Comparison of ENCODE assay signal across 18 cellular contexts in genomic region chr1:88451856-88452255, GRCh38.
"Had no signal": no experiment of that assay in that cellular context is flagged by ENCODE, and none has a peak within 500 bp of the region (broad histone marks: within the 10 kb centered on the region; RNA-seq: fewer than 3 reads in every experiment).

No MANE protein-coding gene starts in this region.

- DNase-seq: cerebellar nuclear complex; colonic mucosa; effector CD4-positive, alpha-beta T cell; endodermal cell; foreskin keratinocyte; immature natural killer cell; islet precursor cell; kidney glomerular epithelial cell; left ventricle myocardium superior; lower lobe of right lung; mucosa of descending colon; naive B cell; pancreas; right cardiac atrium; spleen; stimulated activated CD4-positive, alpha-beta T cell treated with anti-CD3 and anti-CD28 coated beads, Interleukin-4, amount 100 ng/mL, for 4 hours; stimulated activated naive CD8-positive, alpha-beta T cell treated with anti-CD3 and anti-CD28 coated beads, Interleukin-15, Interleukin-2, amounts not matched to agents 100 U/mL and 50 U/mL, for 24 hours; thyroid gland had no signal

- FAIRE-seq: pancreas had no signal
